In the genomic region with DNA sequence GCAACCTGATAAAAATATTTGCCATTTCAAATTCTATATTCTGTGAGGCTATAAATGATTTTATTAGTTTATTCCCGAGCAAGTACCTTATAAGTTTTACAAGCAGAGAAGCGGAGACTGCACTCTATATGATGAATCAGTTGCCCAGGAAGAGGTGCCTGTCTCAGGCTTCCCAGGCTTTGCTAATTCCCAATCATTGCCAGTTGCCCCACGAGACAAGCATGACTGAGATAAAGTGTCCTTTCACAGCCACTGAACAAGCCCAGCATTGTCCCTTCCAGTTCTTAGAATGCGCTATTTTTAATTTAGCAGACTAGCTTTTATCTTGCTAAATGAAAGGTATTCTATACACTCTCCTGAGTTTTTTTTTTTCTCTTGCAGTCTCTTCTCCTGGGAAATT, we compare ENCODE assay signal across 1 cellular context.
TF ChIP-seq lines count a peak whose summit lies in the region.

No MANE protein-coding gene starts in this region.

TF ChIP-seq in SK-N-SH, 30 proteins besides CTCF, POLR2A, EP300 and RAD21 (continued from another document):
- TF ChIP-seq, protein P1, sequence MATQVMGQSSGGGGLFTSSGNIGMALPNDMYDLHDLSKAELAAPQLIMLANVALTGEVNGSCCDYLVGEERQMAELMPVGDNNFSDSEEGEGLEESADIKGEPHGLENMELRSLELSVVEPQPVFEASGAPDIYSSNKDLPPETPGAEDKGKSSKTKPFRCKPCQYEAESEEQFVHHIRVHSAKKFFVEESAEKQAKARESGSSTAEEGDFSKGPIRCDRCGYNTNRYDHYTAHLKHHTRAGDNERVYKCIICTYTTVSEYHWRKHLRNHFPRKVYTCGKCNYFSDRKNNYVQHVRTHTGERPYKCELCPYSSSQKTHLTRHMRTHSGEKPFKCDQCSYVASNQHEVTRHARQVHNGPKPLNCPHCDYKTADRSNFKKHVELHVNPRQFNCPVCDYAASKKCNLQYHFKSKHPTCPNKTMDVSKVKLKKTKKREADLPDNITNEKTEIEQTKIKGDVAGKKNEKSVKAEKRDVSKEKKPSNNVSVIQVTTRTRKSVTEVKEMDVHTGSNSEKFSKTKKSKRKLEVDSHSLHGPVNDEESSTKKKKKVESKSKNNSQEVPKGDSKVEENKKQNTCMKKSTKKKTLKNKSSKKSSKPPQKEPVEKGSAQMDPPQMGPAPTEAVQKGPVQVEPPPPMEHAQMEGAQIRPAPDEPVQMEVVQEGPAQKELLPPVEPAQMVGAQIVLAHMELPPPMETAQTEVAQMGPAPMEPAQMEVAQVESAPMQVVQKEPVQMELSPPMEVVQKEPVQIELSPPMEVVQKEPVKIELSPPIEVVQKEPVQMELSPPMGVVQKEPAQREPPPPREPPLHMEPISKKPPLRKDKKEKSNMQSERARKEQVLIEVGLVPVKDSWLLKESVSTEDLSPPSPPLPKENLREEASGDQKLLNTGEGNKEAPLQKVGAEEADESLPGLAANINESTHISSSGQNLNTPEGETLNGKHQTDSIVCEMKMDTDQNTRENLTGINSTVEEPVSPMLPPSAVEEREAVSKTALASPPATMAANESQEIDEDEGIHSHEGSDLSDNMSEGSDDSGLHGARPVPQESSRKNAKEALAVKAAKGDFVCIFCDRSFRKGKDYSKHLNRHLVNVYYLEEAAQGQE (IDR thresholded peaks at IDR 0.05; ENCODE audit: low read depth, low read length): no peak
- TF ChIP-seq MEF2A (IDR thresholded peaks at IDR 0.05; ENCODE audit: borderline replicate concordance, low read depth): no peak
